ENCODE assay signal across 1 cellular context in the genomic region with DNA sequence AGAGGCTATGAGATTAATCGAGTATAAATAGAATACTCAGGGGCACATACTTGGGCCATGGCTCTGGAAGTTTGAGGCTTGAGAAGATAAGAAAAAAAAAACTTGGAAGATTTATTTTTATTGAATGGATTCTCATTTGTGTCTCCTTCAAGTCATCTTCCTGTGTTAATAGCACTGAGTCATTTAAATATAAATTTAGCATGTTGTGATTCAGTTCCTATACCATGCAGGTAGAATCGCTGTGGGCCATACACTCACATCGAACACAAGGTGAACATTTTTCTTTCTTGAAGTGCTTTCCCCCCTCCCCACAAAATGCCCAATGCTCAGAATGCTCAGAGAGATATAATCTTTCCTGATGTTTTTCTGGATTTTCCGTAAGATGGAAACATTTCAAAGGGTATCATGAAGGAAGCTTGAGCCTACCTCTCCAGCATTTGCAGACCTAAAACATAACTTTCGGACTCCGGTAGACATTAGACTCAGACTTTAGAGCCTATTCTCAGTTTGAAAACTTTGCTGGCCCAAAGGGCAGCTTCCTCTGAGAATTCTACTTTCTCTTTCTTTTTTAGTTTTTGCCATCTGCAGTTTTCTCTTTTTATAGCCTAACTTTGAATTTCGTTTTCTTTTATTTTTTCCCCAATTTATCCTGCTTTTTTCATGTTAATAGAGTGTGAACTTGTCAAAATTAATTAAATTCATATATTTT.
TF ChIP-seq lines count a peak whose summit lies in the region.

No MANE protein-coding gene starts in this region.

TF ChIP-seq in GM12878, 131 proteins besides CTCF, POLR2A, EP300 and RAD21 (continued from another document):
- TF ChIP-seq, protein P1, sequence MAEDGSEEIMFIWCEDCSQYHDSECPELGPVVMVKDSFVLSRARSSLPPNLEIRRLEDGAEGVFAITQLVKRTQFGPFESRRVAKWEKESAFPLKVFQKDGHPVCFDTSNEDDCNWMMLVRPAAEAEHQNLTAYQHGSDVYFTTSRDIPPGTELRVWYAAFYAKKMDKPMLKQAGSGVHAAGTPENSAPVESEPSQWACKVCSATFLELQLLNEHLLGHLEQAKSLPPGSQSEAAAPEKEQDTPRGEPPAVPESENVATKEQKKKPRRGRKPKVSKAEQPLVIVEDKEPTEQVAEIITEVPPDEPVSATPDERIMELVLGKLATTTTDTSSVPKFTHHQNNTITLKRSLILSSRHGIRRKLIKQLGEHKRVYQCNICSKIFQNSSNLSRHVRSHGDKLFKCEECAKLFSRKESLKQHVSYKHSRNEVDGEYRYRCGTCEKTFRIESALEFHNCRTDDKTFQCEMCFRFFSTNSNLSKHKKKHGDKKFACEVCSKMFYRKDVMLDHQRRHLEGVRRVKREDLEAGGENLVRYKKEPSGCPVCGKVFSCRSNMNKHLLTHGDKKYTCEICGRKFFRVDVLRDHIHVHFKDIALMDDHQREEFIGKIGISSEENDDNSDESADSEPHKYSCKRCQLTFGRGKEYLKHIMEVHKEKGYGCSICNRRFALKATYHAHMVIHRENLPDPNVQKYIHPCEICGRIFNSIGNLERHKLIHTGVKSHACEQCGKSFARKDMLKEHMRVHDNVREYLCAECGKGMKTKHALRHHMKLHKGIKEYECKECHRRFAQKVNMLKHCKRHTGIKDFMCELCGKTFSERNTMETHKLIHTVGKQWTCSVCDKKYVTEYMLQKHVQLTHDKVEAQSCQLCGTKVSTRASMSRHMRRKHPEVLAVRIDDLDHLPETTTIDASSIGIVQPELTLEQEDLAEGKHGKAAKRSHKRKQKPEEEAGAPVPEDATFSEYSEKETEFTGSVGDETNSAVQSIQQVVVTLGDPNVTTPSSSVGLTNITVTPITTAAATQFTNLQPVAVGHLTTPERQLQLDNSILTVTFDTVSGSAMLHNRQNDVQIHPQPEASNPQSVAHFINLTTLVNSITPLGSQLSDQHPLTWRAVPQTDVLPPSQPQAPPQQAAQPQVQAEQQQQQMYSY (CRISPR knock-in tag; IDR thresholded peaks at IDR 0.05) = no peak
- no peak for TF ChIP-seq TCF7 (IDR thresholded peaks at IDR 0.05; ENCODE audit: borderline replicate concordance)
